In genomic region chrX:130179579-130180215, GRCh38 we compare ENCODE assay signal across 12 cellular contexts. TPM values are rescaled to one million over a fixed set of nuclear protein-coding genes. Genes with fewer than 3 reads are reported as not detected.
DNase-seq lines count a peak whose midpoint lies in the region; ATAC-seq and TF ChIP-seq lines count a peak whose summit lies in the region.
"Had no signal": no experiment of that assay in that cellular context is flagged by ENCODE, and none has a peak within 500 bp of the region (broad histone marks: within the 10 kb centered on the region; RNA-seq: fewer than 3 reads in every experiment).

No MANE protein-coding gene starts in this region.

- H3K4me1 Mint-ChIP-seq in activated naive CD4-positive, alpha-beta T cell treated with anti-CD3 and anti-CD28 coated beads, Interleukin-2, amount 50 U/mL, for 24 hours = peaks cover 44% of the 10 kb centered on the region
- peaks cover 25% of the 10 kb centered on the region for H3K4me1 Mint-ChIP-seq in T-helper 17 cell
- H3K4me1 Mint-ChIP-seq in stimulated activated memory B cell treated with anti-CD40 and anti-IgM and Interleukin-4, amounts not matched to agents 10 μg/mL and 1 μg/mL and 100 μg/mL, for 72 hours = peaks cover 35% of the 10 kb centered on the region

- ATAC-seq in T-helper 17 cell (peak; percentile 58), HG02884 (IDR thresholded peaks at IDR 0.05; ENCODE audit: unreplicated experiment) (no peak)
- no peak for ATAC-seq in stimulated activated memory B cell treated with anti-CD40 and anti-IgM and Interleukin-4, amounts not matched to agents 10 μg/mL and 1 μg/mL and 100 μg/mL, for 72 hours

- peak overlapping the region in 46 of 59 donors; percentile 8 to 77 (median 50) for H3K27ac ChIP-seq in dorsolateral prefrontal cortex
- H3K27ac ChIP-seq: cardiac muscle cell had no signal

- no peaks in the 10 kb centered on the region for H3K9me3 Mint-ChIP-seq in activated naive CD4-positive, alpha-beta T cell treated with anti-CD3 and anti-CD28 coated beads, Interleukin-2, amount 50 U/mL, for 24 hours
- H3K9me3 Mint-ChIP-seq in stimulated activated memory B cell treated with anti-CD40 and anti-IgM and Interleukin-4, amounts not matched to agents 10 μg/mL and 1 μg/mL and 100 μg/mL, for 72 hours = no peaks in the 10 kb centered on the region

- peaks cover 5% of the 10 kb centered on the region for H3K36me3 Mint-ChIP-seq in activated naive CD4-positive, alpha-beta T cell treated with anti-CD3 and anti-CD28 coated beads, Interleukin-2, amount 50 U/mL, for 24 hours
- no peaks in the 10 kb centered on the region for H3K36me3 Mint-ChIP-seq in T-helper 17 cell (ENCODE audit: low read depth)
- H3K36me3 Mint-ChIP-seq in stimulated activated memory B cell treated with anti-CD40 and anti-IgM and Interleukin-4, amounts not matched to agents 10 μg/mL and 1 μg/mL and 100 μg/mL, for 72 hours = peaks cover 16% of the 10 kb centered on the region

- H3K27me3 ChIP-seq in dorsolateral prefrontal cortex = peaks cover 0 to 43% (median 5%) of the 10 kb centered on the region in 45 donors
- H3K27me3 ChIP-seq: cardiac muscle cell had no signal

- intact Hi-C loops in dorsolateral prefrontal cortex (cut with DNase I) (no loop called here), cardiac septum (cut with DNase I) (loop anchor here (10.0 kb wide), 1 partner anchor 275 kb away; the partner anchor contains the start of gene UTP14A)

- H3K27ac Mint-ChIP-seq in activated naive CD4-positive, alpha-beta T cell treated with anti-CD3 and anti-CD28 coated beads, Interleukin-2, amount 50 U/mL, for 24 hours = peak overlapping the region; percentile 74
- peak overlapping the region; percentile 6 for H3K27ac Mint-ChIP-seq in T-helper 17 cell
- peak overlapping the region; percentile 73 for H3K27ac Mint-ChIP-seq in stimulated activated memory B cell treated with anti-CD40 and anti-IgM and Interleukin-4, amounts not matched to agents 10 μg/mL and 1 μg/mL and 100 μg/mL, for 72 hours

- H3K4me3 Mint-ChIP-seq in activated naive CD4-positive, alpha-beta T cell treated with anti-CD3 and anti-CD28 coated beads, Interleukin-2, amount 50 U/mL, for 24 hours = peak overlapping the region; percentile 59
- H3K4me3 Mint-ChIP-seq in T-helper 17 cell = peak overlapping the region; percentile 31
- H3K4me3 Mint-ChIP-seq in stimulated activated memory B cell treated with anti-CD40 and anti-IgM and Interleukin-4, amounts not matched to agents 10 μg/mL and 1 μg/mL and 100 μg/mL, for 72 hours = no peak overlapping the region

- no peak for DNase-seq in activated naive CD4-positive, alpha-beta T cell (lab: John Stamatoyannopoulos, UW)
- DNase-seq in T-helper 17 cell (no peak), dorsolateral prefrontal cortex (no peak), T-helper 9 cell (no peak), cardiac septum (ENCODE audit: low spot score) (no peak)
- DNase-seq: kidney glomerular epithelial cell; NCI-H1092 treated with DMSO at 0.1 percent for 48 hours; NK-92 treated with Interleukin-12 subunit alpha and Interleukin-12 subunit beta, amount 100 ng/mL, for 24 hours had no signal

- no peaks in the 10 kb centered on the region for H3K9me3 ChIP-seq in T-helper 17 cell (ENCODE audit: control insufficient read depth, low read length, poor library complexity, severe bottlenecking)

- peak overlapping the region in 4 of 59 donors; percentile 9 to 22 (median 14) for H3K4me3 ChIP-seq in dorsolateral prefrontal cortex
- H3K4me3 ChIP-seq: cardiac muscle cell had no signal

- no peaks in the 10 kb centered on the region for H3K27me3 Mint-ChIP-seq in activated naive CD4-positive, alpha-beta T cell treated with anti-CD3 and anti-CD28 coated beads, Interleukin-2, amount 50 U/mL, for 24 hours
- H3K27me3 Mint-ChIP-seq in T-helper 17 cell = no peaks in the 10 kb centered on the region
- no peaks in the 10 kb centered on the region for H3K27me3 Mint-ChIP-seq in stimulated activated memory B cell treated with anti-CD40 and anti-IgM and Interleukin-4, amounts not matched to agents 10 μg/mL and 1 μg/mL and 100 μg/mL, for 72 hours

- no peak for TF ChIP-seq CTCF in dorsolateral prefrontal cortex (IDR thresholded peaks at IDR 0.05 in 54 of 56, conservative IDR thresholded peaks at IDR 0.05 in 2 of 56; ENCODE audit: low read depth in 1 of 56, partially characterized antibody in 56 of 56)

RNA-seq across cellular contexts. Expression of gene RAB33A, which starts 7.9 kb away (rescaled TPM):
- total RNA-seq in T-helper 17 cell (1 to 10 TPM; 2.2 to 5.0 TPM), dorsolateral prefrontal cortex (10 to 100 TPM in 119 of 120 experiments, 1 to 10 TPM in 1; 2.6 to 58.1 (median 22.7) TPM), cardiac septum (1.2 TPM)

RNA-seq across cellular contexts. Expression of gene AIFM1, which starts 14.1 kb away (rescaled TPM):
- 10 to 100 TPM; 14.7 to 14.8 TPM for total RNA-seq in T-helper 17 cell
- total RNA-seq in dorsolateral prefrontal cortex = 10 to 100 TPM; 12.9 to 31.9 (median 21.2) TPM
- 97.3 TPM for total RNA-seq in cardiac septum

Comparison
In these comparisons a context has a peak if more than half of its experiments do, and no peak if none do; other contexts are left out.
1. H3K27ac Mint-ChIP-seq: peak in every context shown above with its lines; median percentile 74 in activated naive CD4-positive, alpha-beta T cell treated with anti-CD3 and anti-CD28 coated beads, Interleukin-2, amount 50 U/mL, for 24 hours; 73 in stimulated activated memory B cell treated with anti-CD40 and anti-IgM and Interleukin-4, amounts not matched to agents 10 μg/mL and 1 μg/mL and 100 μg/mL, for 72 hours; 6 in T-helper 17 cell.